ENCODE assay signal across 2 cellular contexts in the genomic region with DNA sequence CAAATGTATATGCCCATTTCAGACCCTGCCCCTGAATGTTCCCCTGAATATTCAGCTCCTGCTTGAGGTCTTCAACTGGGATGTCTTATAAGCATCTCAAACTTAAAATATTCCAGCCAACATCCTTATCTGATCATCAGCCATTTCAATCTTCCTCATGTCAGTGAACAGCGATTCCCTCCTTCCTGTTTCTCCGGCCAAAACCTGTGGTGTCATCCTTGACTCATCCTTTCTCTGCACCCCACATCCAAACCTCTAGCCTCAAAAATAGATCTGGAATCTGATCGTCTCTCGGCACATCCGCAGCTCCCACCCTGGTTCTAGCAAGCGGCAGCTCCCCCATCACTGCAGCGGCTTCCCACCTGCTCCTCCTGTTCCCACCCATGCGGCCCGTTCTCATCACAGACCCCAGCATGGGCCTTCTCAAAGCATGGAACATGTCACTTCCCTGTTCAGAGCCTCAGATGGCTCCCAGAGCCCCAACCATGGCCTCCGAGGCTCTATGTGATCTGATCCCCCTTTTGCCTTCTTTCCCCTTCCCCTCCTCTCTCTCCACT.
TF ChIP-seq lines count a peak whose summit lies in the region.

No MANE protein-coding gene starts in this region.

TF ChIP-seq in SK-N-SH treated with all-trans-retinoic acid at 6 μM for 48 hours, 23 proteins besides CTCF, POLR2A, EP300 and RAD21 (continued from another document):
- TF ChIP-seq, protein P1, sequence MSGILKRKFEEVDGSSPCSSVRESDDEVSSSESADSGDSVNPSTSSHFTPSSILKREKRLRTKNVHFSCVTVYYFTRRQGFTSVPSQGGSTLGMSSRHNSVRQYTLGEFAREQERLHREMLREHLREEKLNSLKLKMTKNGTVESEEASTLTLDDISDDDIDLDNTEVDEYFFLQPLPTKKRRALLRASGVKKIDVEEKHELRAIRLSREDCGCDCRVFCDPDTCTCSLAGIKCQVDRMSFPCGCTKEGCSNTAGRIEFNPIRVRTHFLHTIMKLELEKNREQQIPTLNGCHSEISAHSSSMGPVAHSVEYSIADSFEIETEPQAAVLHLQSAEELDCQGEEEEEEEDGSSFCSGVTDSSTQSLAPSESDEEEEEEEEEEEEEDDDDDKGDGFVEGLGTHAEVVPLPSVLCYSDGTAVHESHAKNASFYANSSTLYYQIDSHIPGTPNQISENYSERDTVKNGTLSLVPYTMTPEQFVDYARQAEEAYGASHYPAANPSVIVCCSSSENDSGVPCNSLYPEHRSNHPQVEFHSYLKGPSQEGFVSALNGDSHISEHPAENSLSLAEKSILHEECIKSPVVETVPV (CRISPR knock-in tag; IDR thresholded peaks at IDR 0.05), result no peak
- TF ChIP-seq, protein P2, sequence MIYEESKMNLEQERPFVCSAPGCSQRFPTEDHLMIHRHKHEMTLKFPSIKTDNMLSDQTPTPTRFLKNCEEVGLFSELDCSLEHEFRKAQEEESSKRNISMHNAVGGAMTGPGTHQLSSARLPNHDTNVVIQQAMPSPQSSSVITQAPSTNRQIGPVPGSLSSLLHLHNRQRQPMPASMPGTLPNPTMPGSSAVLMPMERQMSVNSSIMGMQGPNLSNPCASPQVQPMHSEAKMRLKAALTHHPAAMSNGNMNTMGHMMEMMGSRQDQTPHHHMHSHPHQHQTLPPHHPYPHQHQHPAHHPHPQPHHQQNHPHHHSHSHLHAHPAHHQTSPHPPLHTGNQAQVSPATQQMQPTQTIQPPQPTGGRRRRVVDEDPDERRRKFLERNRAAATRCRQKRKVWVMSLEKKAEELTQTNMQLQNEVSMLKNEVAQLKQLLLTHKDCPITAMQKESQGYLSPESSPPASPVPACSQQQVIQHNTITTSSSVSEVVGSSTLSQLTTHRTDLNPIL (CRISPR knock-in tag; IDR thresholded peaks at IDR 0.05; ENCODE audit: low read depth), result no peak
- no peak for TF ChIP-seq ZNF70 (CRISPR knock-in tag; IDR thresholded peaks at IDR 0.05)
- TF ChIP-seq SNAI2 (CRISPR knock-in tag; IDR thresholded peaks at IDR 0.05), result no peak
- no peak for TF ChIP-seq ZNF565 (CRISPR knock-in tag; conservative IDR thresholded peaks at IDR 0.05; ENCODE audit: low read depth)
- TF ChIP-seq ZNF8 (CRISPR knock-in tag; IDR thresholded peaks at IDR 0.05), result no peak
- TF ChIP-seq, protein P3, sequence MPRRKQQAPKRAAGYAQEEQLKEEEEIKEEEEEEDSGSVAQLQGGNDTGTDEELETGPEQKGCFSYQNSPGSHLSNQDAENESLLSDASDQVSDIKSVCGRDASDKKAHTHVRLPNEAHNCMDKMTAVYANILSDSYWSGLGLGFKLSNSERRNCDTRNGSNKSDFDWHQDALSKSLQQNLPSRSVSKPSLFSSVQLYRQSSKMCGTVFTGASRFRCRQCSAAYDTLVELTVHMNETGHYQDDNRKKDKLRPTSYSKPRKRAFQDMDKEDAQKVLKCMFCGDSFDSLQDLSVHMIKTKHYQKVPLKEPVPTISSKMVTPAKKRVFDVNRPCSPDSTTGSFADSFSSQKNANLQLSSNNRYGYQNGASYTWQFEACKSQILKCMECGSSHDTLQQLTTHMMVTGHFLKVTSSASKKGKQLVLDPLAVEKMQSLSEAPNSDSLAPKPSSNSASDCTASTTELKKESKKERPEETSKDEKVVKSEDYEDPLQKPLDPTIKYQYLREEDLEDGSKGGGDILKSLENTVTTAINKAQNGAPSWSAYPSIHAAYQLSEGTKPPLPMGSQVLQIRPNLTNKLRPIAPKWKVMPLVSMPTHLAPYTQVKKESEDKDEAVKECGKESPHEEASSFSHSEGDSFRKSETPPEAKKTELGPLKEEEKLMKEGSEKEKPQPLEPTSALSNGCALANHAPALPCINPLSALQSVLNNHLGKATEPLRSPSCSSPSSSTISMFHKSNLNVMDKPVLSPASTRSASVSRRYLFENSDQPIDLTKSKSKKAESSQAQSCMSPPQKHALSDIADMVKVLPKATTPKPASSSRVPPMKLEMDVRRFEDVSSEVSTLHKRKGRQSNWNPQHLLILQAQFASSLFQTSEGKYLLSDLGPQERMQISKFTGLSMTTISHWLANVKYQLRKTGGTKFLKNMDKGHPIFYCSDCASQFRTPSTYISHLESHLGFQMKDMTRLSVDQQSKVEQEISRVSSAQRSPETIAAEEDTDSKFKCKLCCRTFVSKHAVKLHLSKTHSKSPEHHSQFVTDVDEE (CRISPR knock-in tag; IDR thresholded peaks at IDR 0.05), result no peak
- no peak for TF ChIP-seq CSDC2 (CRISPR knock-in tag; IDR thresholded peaks at IDR 0.05)
- TF ChIP-seq PPARA (CRISPR knock-in tag; IDR thresholded peaks at IDR 0.05; ENCODE audit: borderline replicate concordance), result no peak
- TF ChIP-seq GLIS3 (CRISPR knock-in tag; IDR thresholded peaks at IDR 0.05), result no peak
- TF ChIP-seq ZFP3 (CRISPR knock-in tag; IDR thresholded peaks at IDR 0.05), result no peak
- TF ChIP-seq TOX (CRISPR knock-in tag; IDR thresholded peaks at IDR 0.05; ENCODE audit: borderline replicate concordance), result no peak

TF ChIP-seq in H1, 55 proteins besides CTCF, POLR2A, EP300 and RAD21 (continued from another document):
- TF ChIP-seq, protein P4, sequence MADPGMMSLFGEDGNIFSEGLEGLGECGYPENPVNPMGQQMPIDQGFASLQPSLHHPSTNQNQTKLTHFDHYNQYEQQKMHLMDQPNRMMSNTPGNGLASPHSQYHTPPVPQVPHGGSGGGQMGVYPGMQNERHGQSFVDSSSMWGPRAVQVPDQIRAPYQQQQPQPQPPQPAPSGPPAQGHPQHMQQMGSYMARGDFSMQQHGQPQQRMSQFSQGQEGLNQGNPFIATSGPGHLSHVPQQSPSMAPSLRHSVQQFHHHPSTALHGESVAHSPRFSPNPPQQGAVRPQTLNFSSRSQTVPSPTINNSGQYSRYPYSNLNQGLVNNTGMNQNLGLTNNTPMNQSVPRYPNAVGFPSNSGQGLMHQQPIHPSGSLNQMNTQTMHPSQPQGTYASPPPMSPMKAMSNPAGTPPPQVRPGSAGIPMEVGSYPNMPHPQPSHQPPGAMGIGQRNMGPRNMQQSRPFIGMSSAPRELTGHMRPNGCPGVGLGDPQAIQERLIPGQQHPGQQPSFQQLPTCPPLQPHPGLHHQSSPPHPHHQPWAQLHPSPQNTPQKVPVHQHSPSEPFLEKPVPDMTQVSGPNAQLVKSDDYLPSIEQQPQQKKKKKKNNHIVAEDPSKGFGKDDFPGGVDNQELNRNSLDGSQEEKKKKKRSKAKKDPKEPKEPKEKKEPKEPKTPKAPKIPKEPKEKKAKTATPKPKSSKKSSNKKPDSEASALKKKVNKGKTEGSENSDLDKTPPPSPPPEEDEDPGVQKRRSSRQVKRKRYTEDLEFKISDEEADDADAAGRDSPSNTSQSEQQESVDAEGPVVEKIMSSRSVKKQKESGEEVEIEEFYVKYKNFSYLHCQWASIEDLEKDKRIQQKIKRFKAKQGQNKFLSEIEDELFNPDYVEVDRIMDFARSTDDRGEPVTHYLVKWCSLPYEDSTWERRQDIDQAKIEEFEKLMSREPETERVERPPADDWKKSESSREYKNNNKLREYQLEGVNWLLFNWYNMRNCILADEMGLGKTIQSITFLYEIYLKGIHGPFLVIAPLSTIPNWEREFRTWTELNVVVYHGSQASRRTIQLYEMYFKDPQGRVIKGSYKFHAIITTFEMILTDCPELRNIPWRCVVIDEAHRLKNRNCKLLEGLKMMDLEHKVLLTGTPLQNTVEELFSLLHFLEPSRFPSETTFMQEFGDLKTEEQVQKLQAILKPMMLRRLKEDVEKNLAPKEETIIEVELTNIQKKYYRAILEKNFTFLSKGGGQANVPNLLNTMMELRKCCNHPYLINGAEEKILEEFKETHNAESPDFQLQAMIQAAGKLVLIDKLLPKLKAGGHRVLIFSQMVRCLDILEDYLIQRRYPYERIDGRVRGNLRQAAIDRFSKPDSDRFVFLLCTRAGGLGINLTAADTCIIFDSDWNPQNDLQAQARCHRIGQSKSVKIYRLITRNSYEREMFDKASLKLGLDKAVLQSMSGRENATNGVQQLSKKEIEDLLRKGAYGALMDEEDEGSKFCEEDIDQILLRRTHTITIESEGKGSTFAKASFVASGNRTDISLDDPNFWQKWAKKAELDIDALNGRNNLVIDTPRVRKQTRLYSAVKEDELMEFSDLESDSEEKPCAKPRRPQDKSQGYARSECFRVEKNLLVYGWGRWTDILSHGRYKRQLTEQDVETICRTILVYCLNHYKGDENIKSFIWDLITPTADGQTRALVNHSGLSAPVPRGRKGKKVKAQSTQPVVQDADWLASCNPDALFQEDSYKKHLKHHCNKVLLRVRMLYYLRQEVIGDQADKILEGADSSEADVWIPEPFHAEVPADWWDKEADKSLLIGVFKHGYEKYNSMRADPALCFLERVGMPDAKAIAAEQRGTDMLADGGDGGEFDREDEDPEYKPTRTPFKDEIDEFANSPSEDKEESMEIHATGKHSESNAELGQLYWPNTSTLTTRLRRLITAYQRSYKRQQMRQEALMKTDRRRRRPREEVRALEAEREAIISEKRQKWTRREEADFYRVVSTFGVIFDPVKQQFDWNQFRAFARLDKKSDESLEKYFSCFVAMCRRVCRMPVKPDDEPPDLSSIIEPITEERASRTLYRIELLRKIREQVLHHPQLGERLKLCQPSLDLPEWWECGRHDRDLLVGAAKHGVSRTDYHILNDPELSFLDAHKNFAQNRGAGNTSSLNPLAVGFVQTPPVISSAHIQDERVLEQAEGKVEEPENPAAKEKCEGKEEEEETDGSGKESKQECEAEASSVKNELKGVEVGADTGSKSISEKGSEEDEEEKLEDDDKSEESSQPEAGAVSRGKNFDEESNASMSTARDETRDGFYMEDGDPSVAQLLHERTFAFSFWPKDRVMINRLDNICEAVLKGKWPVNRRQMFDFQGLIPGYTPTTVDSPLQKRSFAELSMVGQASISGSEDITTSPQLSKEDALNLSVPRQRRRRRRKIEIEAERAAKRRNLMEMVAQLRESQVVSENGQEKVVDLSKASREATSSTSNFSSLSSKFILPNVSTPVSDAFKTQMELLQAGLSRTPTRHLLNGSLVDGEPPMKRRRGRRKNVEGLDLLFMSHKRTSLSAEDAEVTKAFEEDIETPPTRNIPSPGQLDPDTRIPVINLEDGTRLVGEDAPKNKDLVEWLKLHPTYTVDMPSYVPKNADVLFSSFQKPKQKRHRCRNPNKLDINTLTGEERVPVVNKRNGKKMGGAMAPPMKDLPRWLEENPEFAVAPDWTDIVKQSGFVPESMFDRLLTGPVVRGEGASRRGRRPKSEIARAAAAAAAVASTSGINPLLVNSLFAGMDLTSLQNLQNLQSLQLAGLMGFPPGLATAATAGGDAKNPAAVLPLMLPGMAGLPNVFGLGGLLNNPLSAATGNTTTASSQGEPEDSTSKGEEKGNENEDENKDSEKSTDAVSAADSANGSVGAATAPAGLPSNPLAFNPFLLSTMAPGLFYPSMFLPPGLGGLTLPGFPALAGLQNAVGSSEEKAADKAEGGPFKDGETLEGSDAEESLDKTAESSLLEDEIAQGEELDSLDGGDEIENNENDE (IDR thresholded peaks at IDR 0.05; ENCODE audit: insufficient replicate concordance, low read length), result no peak
- no peak for TF ChIP-seq BACH1 (IDR thresholded peaks at IDR 0.05; ENCODE audit: low read length)
- no peak for TF ChIP-seq PHF8 (conservative IDR thresholded peaks at IDR 0.05; ENCODE audit: low read depth, low read length)
- TF ChIP-seq, protein P5, sequence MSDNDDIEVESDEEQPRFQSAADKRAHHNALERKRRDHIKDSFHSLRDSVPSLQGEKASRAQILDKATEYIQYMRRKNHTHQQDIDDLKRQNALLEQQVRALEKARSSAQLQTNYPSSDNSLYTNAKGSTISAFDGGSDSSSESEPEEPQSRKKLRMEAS (IDR thresholded peaks at IDR 0.05), result no peak
- no peak for TF ChIP-seq TBP (IDR thresholded peaks at IDR 0.05; ENCODE audit: low read depth, low read length)
- no peak for TF ChIP-seq CHD2 (IDR thresholded peaks at IDR 0.05; ENCODE audit: low read length)
- TF ChIP-seq POU5F1 (IDR thresholded peaks at IDR 0.05; ENCODE audit: low read depth, low read length), result no peak
- no peak for TF ChIP-seq JUN (IDR thresholded peaks at IDR 0.05; ENCODE audit: low read depth, low read length)
- TF ChIP-seq TAF1 (IDR thresholded peaks at IDR 0.05; ENCODE audit: low read depth, low read length), result no peak
- TF ChIP-seq SP1 (IDR thresholded peaks at IDR 0.05; ENCODE audit: low read depth, low read length), result no peak
- TF ChIP-seq BCL11A (IDR thresholded peaks at IDR 0.05; ENCODE audit: low read depth in 2 of 2, low read length in 2 of 2), result no peak
- TF ChIP-seq TAF7 (optimal IDR thresholded peaks at IDR 0.05; ENCODE audit: borderline replicate concordance, low read depth, low read length), result no peak
- TF ChIP-seq KDM4A (IDR thresholded peaks at IDR 0.05; ENCODE audit: low read depth, low read length, severe bottlenecking), result no peak
